ENCODE assay signal across 18 cellular contexts in genomic region chr16:52528393-52529080, GRCh38. TPM values are rescaled to one million over a fixed set of nuclear protein-coding genes. Genes with fewer than 3 reads are reported as not detected.
A peak's percentile ranks its signal among the peaks of the same experiment; 100 is the strongest.
DNase-seq lines count a peak whose midpoint lies in the region; ATAC-seq, FAIRE-seq and TF ChIP-seq lines count a peak whose summit lies in the region.
"Had no signal": no experiment of that assay in that cellular context is flagged by ENCODE, and none has a peak within 500 bp of the region (broad histone marks: within the 10 kb centered on the region; RNA-seq: fewer than 3 reads in every experiment).

No MANE protein-coding gene starts in this region.

- no peak for TF ChIP-seq RAD21 in HepG2 (CRISPR knock-in tag; IDR thresholded peaks at IDR 0.05)

- no peak overlapping the region for H2AFZ ChIP-seq in HepG2 (ENCODE audit: low read length)

- H3K4me1 Mint-ChIP-seq in type B pancreatic cell (ENCODE audit: unreplicated experiment), result peaks cover 4% of the 10 kb centered on the region
- H3K4me1 Mint-ChIP-seq: CD4-positive, alpha-beta memory T cell; mesothelial cell of epicardium; nephron progenitor cell had no signal

- no peak overlapping the region for H3K4me3 Mint-ChIP-seq in type B pancreatic cell
- H3K4me3 Mint-ChIP-seq: CD4-positive, alpha-beta memory T cell; mesothelial cell of epicardium; nephron progenitor cell had no signal

- in situ Hi-C loops in HepG2 (cut with HindIII; ENCODE audit: extremely low pct_ligation_motif_present, low pct_unique_long_range_greater_than_20kb), result no loop called here

- H4K20me1 ChIP-seq in HepG2 (ENCODE audit: insufficient read depth, low read length), result peaks cover 82% of the 10 kb centered on the region

- no peaks in the 10 kb centered on the region for H3K27me3 ChIP-seq in HepG2 (ENCODE audit: control insufficient read depth in 1 of 2, insufficient read depth in 2 of 2, low read length in 2 of 2)
- H3K27me3 ChIP-seq: gastrocnemius medialis had no signal

- peaks cover 7% of the 10 kb centered on the region for H3K27me3 Mint-ChIP-seq in type B pancreatic cell
- H3K27me3 Mint-ChIP-seq: CD4-positive, alpha-beta memory T cell had no signal

- no peak for FAIRE-seq in HepG2 (lab: Jason Lieb, UNC)

- peak overlapping the region; percentile 25; the same call in 1 of the 2 replicates for H3K4me2 ChIP-seq in HepG2 (ENCODE audit: low read depth, low read length)

- TF ChIP-seq POLR2A in HepG2 (IDR thresholded peaks at IDR 0.05; ENCODE audit: insufficient read depth in 1 of 2, low read depth in 2 of 2, low read length in 2 of 2), result no peak

- BruUV-seq in HepG2 (replicated peaks; lab: Mats Ljungman, UMichigan), result no TSS peak

- H3K4me3 ChIP-seq in HepG2 (replicated peaks in 1 of 3; ENCODE audit: insufficient read depth in 1 of 3, low read depth in 2 of 3, low read length in 3 of 3), result no peak overlapping the region
- H3K4me3 ChIP-seq: dorsolateral prefrontal cortex, gastrocnemius medialis had no signal

- H3K9ac ChIP-seq in HepG2 (ENCODE audit: insufficient read depth, low read depth, low read length), result no peak overlapping the region

- no peak for TF ChIP-seq EP300 in HepG2 (IDR thresholded peaks at IDR 0.05; ENCODE audit: low read depth in 2 of 2, low read length in 2 of 2)
- TF ChIP-seq EP300 in HepG2 (CRISPR knock-in tag; IDR thresholded peaks at IDR 0.05; ENCODE audit: borderline replicate concordance), result no peak

- H3K4me1 ChIP-seq in HepG2 (ENCODE audit: insufficient read depth, low read length), result peaks cover 53% of the 10 kb centered on the region
- H3K4me1 ChIP-seq: gastrocnemius medialis had no signal

- ATAC-seq in HepG2, result peak; percentile 37; the same call in 2 of the 3 replicates
- ATAC-seq: gastrocnemius medialis had no signal

- H3K36me3 ChIP-seq in HepG2 (replicated peaks in 1 of 2; ENCODE audit: control insufficient read depth in 1 of 2, insufficient read depth in 2 of 2, low read length in 2 of 2), result peaks cover 8 to 36% of the 10 kb centered on the region in 2 experiments; a peak in 4 of 5 replicates
- H3K36me3 ChIP-seq: gastrocnemius medialis had no signal

- CTCF ChIA-PET in HepG2 (lab: Yijun Ruan, JAX; ENCODE audit: low intra/inter-chr PET ratio, low total read pairs), result no interaction called here

- intact Hi-C loops in HepG2 (cut with micrococcal nuclease; ENCODE audit: unreplicated experiment), result no loop called here

- no peaks in the 10 kb centered on the region for H3K36me3 Mint-ChIP-seq in type B pancreatic cell
- H3K36me3 Mint-ChIP-seq: CD4-positive, alpha-beta memory T cell; mesothelial cell of epicardium had no signal

- H3K9me3 Mint-ChIP-seq in type B pancreatic cell, result no peaks in the 10 kb centered on the region
- H3K9me3 Mint-ChIP-seq: mesothelial cell of epicardium, nephron progenitor cell had no signal

- peak; percentile 12 for DNase-seq in NCI-H748 (lab: John Stamatoyannopoulos, UW; ENCODE audit: unreplicated experiment)
- DNase-seq in NCI-H748 treated with DMSO at 0.1 percent for 48 hours (lab: John Stamatoyannopoulos, UW), result no peak
- DNase-seq in NCI-H446 treated with DMSO at 0.1 percent for 48 hours (lab: John Stamatoyannopoulos, UW), result peak; percentile 53
- no peak for DNase-seq in HepG2 (ENCODE audit: low spot score)
- no peak for DNase-seq in type B pancreatic cell (ENCODE audit: extremely low spot score, unreplicated experiment)
- DNase-seq in T-helper 1 cell, result no peak
- no peak for DNase-seq in activated naive CD4-positive, alpha-beta T cell (lab: John Stamatoyannopoulos, UW)
- no peak for DNase-seq in foreskin melanocyte
- DNase-seq: activated gamma-delta T cell treated with Interleukin-2 at 50 U/mL for 16 hours; CD4-positive, alpha-beta memory T cell; central memory CD4-positive, alpha-beta T cell; dorsolateral prefrontal cortex; EL; gastrocnemius medialis; NCI-H2081 treated with DMSO at 0.1 percent for 48 hours; nephron progenitor cell had no signal

- 88% methylated on average over 6 of the region's 6 CpGs for WGBS in HepG2 (ENCODE audit: low lambda C conversion rate)

- no peak overlapping the region for H3K27ac ChIP-seq in HepG2 (ENCODE audit: extremely low read length, insufficient read depth, low read length)
- H3K27ac ChIP-seq: gastrocnemius medialis had no signal

- no peak overlapping the region for H3K27ac Mint-ChIP-seq in type B pancreatic cell
- H3K27ac Mint-ChIP-seq: CD4-positive, alpha-beta memory T cell; mesothelial cell of epicardium; nephron progenitor cell had no signal

- peaks cover 99% of the 10 kb centered on the region for H3K79me2 ChIP-seq in HepG2 (ENCODE audit: insufficient read depth, low read length)

- no peaks in the 10 kb centered on the region for H3K9me3 ChIP-seq in HepG2 (ENCODE audit: low read length)
- H3K9me3 ChIP-seq: gastrocnemius medialis had no signal

- POLR2A ChIA-PET in HepG2 (lab: Yijun Ruan, JAX), result interaction anchor here (1.0 to 1.4 kb wide), 2 partner anchors 19 to 31 kb away, joined by 3 read pairs; partner anchors contain the start of gene TOX3

- TF ChIP-seq CTCF in HepG2 (CRISPR knock-in tag; IDR thresholded peaks at IDR 0.05), result no peak
- peak; percentile 49 for TF ChIP-seq CTCF in type B pancreatic cell (conservative IDR thresholded peaks at IDR 0.05)

TF ChIP-seq in HepG2, 621 proteins besides CTCF, POLR2A, EP300 and RAD21:
- TF ChIP-seq RBM22 (optimal IDR thresholded peaks at IDR 0.05; ENCODE audit: low read length) (peak; percentile 32), ZNF350 (CRISPR knock-in tag; IDR thresholded peaks at IDR 0.05; ENCODE audit: borderline replicate concordance, low read depth) (no peak), POLR2G (IDR thresholded peaks at IDR 0.05; ENCODE audit: low read depth, low read length) (0 out of 2 replicates have a peak, but pooled peaks have one; percentile 32), TEAD3 (CRISPR knock-in tag; optimal IDR thresholded peaks at IDR 0.05; ENCODE audit: borderline replicate concordance) (peak; percentile 13), EHMT2 (IDR thresholded peaks at IDR 0.05; ENCODE audit: borderline replicate concordance, low read depth, low read length) (0 out of 2 replicates have a peak, but pooled peaks have one; percentile 23), ZMYM4 (CRISPR knock-in tag; IDR thresholded peaks at IDR 0.05) (peak; percentile 49), ZNF512 (CRISPR knock-in tag; IDR thresholded peaks at IDR 0.05) (no peak)

RNA-seq across cellular contexts. Expression of gene TOX3, which starts 18.4 kb away (rescaled TPM):
- total RNA-seq in HepG2 (2016; rRNA removed; fragmentation: Illumina TruSeq; extraction: Trizol) (12.1 and 14.5 TPM in 2 replicates), type B pancreatic cell (ENCODE audit: low replicate concordance) (14.7 and 18.4 TPM in 2 replicates)
- 19.7 and 21.7 TPM in 2 replicates for total RNA-seq in HepG2 (2016; cell fraction: cytosol; rRNA removed; fragmentation: Illumina TruSeq; extraction: Trizol; ENCODE audit: low read depth)
- total RNA-seq in HepG2 (2016; cell fraction: insoluble cytoplasmic fraction; rRNA removed; fragmentation: Illumina TruSeq; extraction: Trizol), result 11.6 and 15.0 TPM in 2 replicates
- 14.2 and 14.5 TPM in 2 replicates for total RNA-seq in HepG2 (2016; cell fraction: membrane; rRNA removed; fragmentation: Illumina TruSeq; extraction: Trizol)
- total RNA-seq in HepG2 (2016; cell fraction: nucleus; rRNA removed; fragmentation: Illumina TruSeq; extraction: Trizol), result 17.7 and 24.3 TPM in 2 replicates
- 95.6 and 98.6 TPM in 2 replicates for polyA plus RNA-seq in HepG2 (2011; rRNA removed)
- 53.0 and 61.5 TPM in 2 replicates for polyA plus RNA-seq in HepG2 (2011; cell fraction: cytosol; rRNA removed)
- 59.3 and 60.8 TPM in 2 replicates for polyA plus RNA-seq in HepG2 (2011; cell fraction: nucleus; rRNA removed)
- polyA plus RNA-seq in HepG2 (2012), result 60.3 and 93.0 TPM in 2 replicates
- polyA plus RNA-seq in HepG2 (2016; cell fraction: cytosol; fragmentation: Illumina TruSeq; extraction: Trizol; ENCODE audit: low read depth), result 4.5 and 4.7 TPM in 2 replicates
- polyA plus RNA-seq in HepG2 (2016; cell fraction: insoluble cytoplasmic fraction; fragmentation: Illumina TruSeq; extraction: Trizol; ENCODE audit: low read depth), result 36.1 and 46.4 TPM in 2 replicates
- 16.2 and 16.6 TPM in 2 replicates for polyA plus RNA-seq in HepG2 (2016; cell fraction: membrane; fragmentation: Illumina TruSeq; extraction: Trizol; ENCODE audit: low read depth)
- polyA plus RNA-seq in HepG2 (2016; cell fraction: nucleus; fragmentation: Illumina TruSeq; extraction: Trizol; ENCODE audit: insufficient read depth, low read depth), result 26.4 and 30.3 TPM in 2 replicates
- polyA minus RNA-seq in HepG2 (2011; rRNA and poly(A)+ RNA removed; ENCODE audit: low replicate concordance), result 0.42 and 283 TPM in 2 replicates
- polyA minus RNA-seq in HepG2 (2011; cell fraction: cytosol; rRNA and poly(A)+ RNA removed), result 65.9 and 72.3 TPM in 2 replicates
- 122 and 148 TPM in 2 replicates for polyA minus RNA-seq in HepG2 (2011; cell fraction: nucleus; rRNA and poly(A)+ RNA removed)
- total RNA-seq: CD4-positive, alpha-beta memory T cell; pulmonary artery endothelial cell had no signal

Comparison
In these comparisons a context has a peak if more than half of its experiments do, and no peak if none do; other contexts are left out.
1. DNase-seq: peak in NCI-H748 (single experiment) and NCI-H446 treated with DMSO at 0.1 percent for 48 hours (single experiment); none in NCI-H748 treated with DMSO at 0.1 percent for 48 hours (single experiment), HepG2 (single experiment), type B pancreatic cell (single experiment), T-helper 1 cell (0 of 5), activated naive CD4-positive, alpha-beta T cell (0 of 4) and foreskin melanocyte (single experiment).